In the genomic region with DNA sequence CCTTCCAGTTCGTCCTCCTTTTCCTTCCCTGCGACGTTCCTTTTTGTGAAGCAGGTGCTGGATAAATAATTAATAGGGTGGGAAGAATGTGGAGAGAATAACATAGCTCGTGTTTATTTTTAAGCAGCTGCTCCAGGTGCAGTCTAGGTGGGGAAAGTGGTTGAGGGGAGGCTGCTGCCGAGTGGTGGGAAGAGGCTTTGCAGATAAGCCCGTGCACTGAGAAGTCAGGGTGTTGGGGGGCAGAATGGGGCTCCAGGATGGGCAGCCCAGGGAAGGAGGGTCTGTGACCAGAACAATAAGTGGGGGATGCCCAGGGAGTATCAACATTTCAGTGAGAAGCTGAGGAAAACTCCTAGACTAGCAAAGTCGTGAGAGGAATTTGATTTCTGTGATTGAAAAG, we compare ENCODE assay signal across 1 cellular context.
TF ChIP-seq lines count a peak whose summit lies in the region.

No MANE protein-coding gene starts in this region.

TF ChIP-seq in HepG2, 621 proteins besides CTCF, POLR2A, EP300 and RAD21 (continued from another document):
- TF ChIP-seq BCL3 (CRISPR knock-in tag; IDR thresholded peaks at IDR 0.05), result no peak
- TF ChIP-seq, protein P1, sequence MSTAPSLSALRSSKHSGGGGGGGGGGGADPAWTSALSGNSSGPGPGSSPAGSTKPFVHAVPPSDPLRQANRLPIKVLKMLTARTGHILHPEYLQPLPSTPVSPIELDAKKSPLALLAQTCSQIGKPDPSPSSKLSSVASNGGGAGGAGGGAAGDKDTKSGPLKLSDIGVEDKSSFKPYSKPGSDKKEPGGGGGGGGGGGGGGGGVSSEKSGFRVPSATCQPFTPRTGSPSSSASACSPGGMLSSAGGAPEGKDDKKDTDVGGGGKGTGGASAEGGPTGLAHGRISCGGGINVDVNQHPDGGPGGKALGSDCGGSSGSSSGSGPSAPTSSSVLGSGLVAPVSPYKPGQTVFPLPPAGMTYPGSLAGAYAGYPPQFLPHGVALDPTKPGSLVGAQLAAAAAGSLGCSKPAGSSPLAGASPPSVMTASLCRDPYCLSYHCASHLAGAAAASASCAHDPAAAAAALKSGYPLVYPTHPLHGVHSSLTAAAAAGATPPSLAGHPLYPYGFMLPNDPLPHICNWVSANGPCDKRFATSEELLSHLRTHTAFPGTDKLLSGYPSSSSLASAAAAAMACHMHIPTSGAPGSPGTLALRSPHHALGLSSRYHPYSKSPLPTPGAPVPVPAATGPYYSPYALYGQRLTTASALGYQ (CRISPR knock-in tag; IDR thresholded peaks at IDR 0.05), result no peak
- no peak for TF ChIP-seq KDM5B (CRISPR knock-in tag; IDR thresholded peaks at IDR 0.05; ENCODE audit: borderline replicate concordance)
- no peak for TF ChIP-seq ZNF232 (CRISPR knock-in tag; IDR thresholded peaks at IDR 0.05; ENCODE audit: borderline replicate concordance)
- no peak for TF ChIP-seq ZNF30 (CRISPR knock-in tag; IDR thresholded peaks at IDR 0.05)
- TF ChIP-seq SAP130 (CRISPR knock-in tag; IDR thresholded peaks at IDR 0.05; ENCODE audit: low read depth), result no peak
- TF ChIP-seq PAWR (CRISPR knock-in tag; IDR thresholded peaks at IDR 0.05; ENCODE audit: borderline replicate concordance), result no peak
- TF ChIP-seq ZIK1 (CRISPR knock-in tag; IDR thresholded peaks at IDR 0.05; ENCODE audit: borderline replicate concordance, low read depth), result no peak
- no peak for TF ChIP-seq ZNF441 (CRISPR knock-in tag; IDR thresholded peaks at IDR 0.05; ENCODE audit: borderline replicate concordance)
- TF ChIP-seq, protein P2, sequence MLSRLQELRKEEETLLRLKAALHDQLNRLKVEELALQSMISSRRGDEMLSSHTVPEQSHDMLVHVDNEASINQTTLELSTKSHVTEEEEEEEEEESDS (CRISPR knock-in tag; IDR thresholded peaks at IDR 0.05; ENCODE audit: borderline replicate concordance), result no peak
- TF ChIP-seq JDP2 (CRISPR knock-in tag; IDR thresholded peaks at IDR 0.05; ENCODE audit: borderline replicate concordance), result no peak
- no peak for TF ChIP-seq PCBP1 (IDR thresholded peaks at IDR 0.05; ENCODE audit: borderline replicate concordance, low read depth, low read length)
- no peak for TF ChIP-seq KDM6A (CRISPR knock-in tag; IDR thresholded peaks at IDR 0.05; ENCODE audit: low read depth)
- TF ChIP-seq DR1 (CRISPR knock-in tag; IDR thresholded peaks at IDR 0.05), result no peak
